Comparison of ENCODE assay signal across 19 cellular contexts in genomic region chr2:11766016-11766415, GRCh38. TPM values are rescaled to one million over a fixed set of nuclear protein-coding genes. Genes with fewer than 3 reads are reported as not detected.
A peak's percentile ranks its signal among the peaks of the same experiment; 100 is the strongest.
DNase-seq lines count a peak whose midpoint lies in the region; ATAC-seq and TF ChIP-seq lines count a peak whose summit lies in the region.
"Had no signal": no experiment of that assay in that cellular context is flagged by ENCODE, and none has a peak within 500 bp of the region (broad histone marks: within the 10 kb centered on the region; RNA-seq: fewer than 3 reads in every experiment).

No MANE protein-coding gene starts in this region.

- H3K27me3 Mint-ChIP-seq in activated naive CD4-positive, alpha-beta T cell treated with anti-CD3 and anti-CD28 coated beads, Interleukin-2, amount 50 U/mL, for 24 hours: no peaks in the 10 kb centered on the region
- H3K27me3 Mint-ChIP-seq in activated T-helper 1 cell treated with anti-CD3 and anti-CD28 coated beads, Interleukin-12 subunit alpha, Interleukin-12 subunit beta, Interleukin-2, Interleukin-4 antibody, amounts not matched to agents 30 ng/mL and 10 ng/mL and 1 ng/mL, durations not matched to agents 14 hours and 24 hours and 36 hours (ENCODE audit: insufficient read depth): no peaks in the 10 kb centered on the region
- H3K27me3 Mint-ChIP-seq: CD4-positive, alpha-beta T cell had no signal

- no peak overlapping the region for H2AK5ac ChIP-seq in neuronal stem cell (ENCODE audit: low read depth, low read length)

- H3K4me1 Mint-ChIP-seq in activated naive CD4-positive, alpha-beta T cell treated with anti-CD3 and anti-CD28 coated beads, Interleukin-2, amount 50 U/mL, for 24 hours: peaks cover 53% of the 10 kb centered on the region
- peaks cover 48% of the 10 kb centered on the region for H3K4me1 Mint-ChIP-seq in activated T-helper 1 cell treated with anti-CD3 and anti-CD28 coated beads, Interleukin-12 subunit alpha, Interleukin-12 subunit beta, Interleukin-2, Interleukin-4 antibody, amounts not matched to agents 30 ng/mL and 10 ng/mL and 1 ng/mL, durations not matched to agents 14 hours and 24 hours and 36 hours (ENCODE audit: low read depth)

- H3K79me1 ChIP-seq in neuronal stem cell (ENCODE audit: low read depth, low read length): peaks cover 6% of the 10 kb centered on the region

- intact Hi-C loops in activated T-helper 1 cell treated with anti-CD3 and anti-CD28 coated beads, Interleukin-12 subunit alpha, Interleukin-12 subunit beta, Interleukin-2, Interleukin-4 antibody, amounts not matched to agents 30 ng/mL and 10 ng/mL and 1 ng/mL, durations not matched to agents 14 hours and 24 hours and 36 hours (cut with micrococcal nuclease): no loop called here
- intact Hi-C loops in esophagus muscularis mucosa (cut with DNase I): no loop called here

- no peak for DNase-seq in activated naive CD4-positive, alpha-beta T cell (lab: John Stamatoyannopoulos, UW)
- DNase-seq in NT2/D1 (ENCODE audit: low read depth, low spot score) (no peak), neuronal stem cell (ENCODE audit: low spot score) (no peak), esophagus muscularis mucosa (ENCODE audit: extremely low spot score) (no peak)
- DNase-seq in activated T-helper 1 cell treated with anti-CD3 and anti-CD28 coated beads, Interleukin-12 subunit alpha, Interleukin-12 subunit beta, Interleukin-2, Interleukin-4 antibody, amounts not matched to agents 30 ng/mL and 10 ng/mL and 1 ng/mL, durations not matched to agents 14 hours and 24 hours and 36 hours (ENCODE audit: low spot score): no peak
- DNase-seq: Calu3; CD4-positive, alpha-beta T cell; GF-D8; GM23248; KG1; NCI-H1105 treated with DMSO at 0.1 percent for 48 hours; NCI-H1694; NCI-H2081 treated with DMSO at 0.1 percent for 48 hours; NCI-H446 treated with DMSO at 0.1 percent for 48 hours; NCI-H69 had no signal

- H2BK12ac ChIP-seq in neuronal stem cell (ENCODE audit: low read length): no peak overlapping the region

- ATAC-seq in GM18517 (IDR thresholded peaks at IDR 0.05; ENCODE audit: unreplicated experiment): no peak
- ATAC-seq: A549 had no signal

- no peak overlapping the region for H3K4me3 Mint-ChIP-seq in activated naive CD4-positive, alpha-beta T cell treated with anti-CD3 and anti-CD28 coated beads, Interleukin-2, amount 50 U/mL, for 24 hours
- H3K4me3 Mint-ChIP-seq in activated T-helper 1 cell treated with anti-CD3 and anti-CD28 coated beads, Interleukin-12 subunit alpha, Interleukin-12 subunit beta, Interleukin-2, Interleukin-4 antibody, amounts not matched to agents 30 ng/mL and 10 ng/mL and 1 ng/mL, durations not matched to agents 14 hours and 24 hours and 36 hours: no peak overlapping the region
- H3K4me3 Mint-ChIP-seq: CD4-positive, alpha-beta T cell had no signal

- H2AFZ ChIP-seq in neuronal stem cell (ENCODE audit: low read length): no peak overlapping the region
- H2AFZ ChIP-seq: GM23248 had no signal

- H3K36me3 ChIP-seq in NT2/D1 (ENCODE audit: insufficient read depth, insufficient read length, low read length): peaks cover 14% of the 10 kb centered on the region
- H3K36me3 ChIP-seq in neuronal stem cell (replicated peaks in 1 of 2; ENCODE audit: control insufficient read depth in 2 of 2, insufficient read depth in 2 of 2, low read length in 2 of 2): peaks cover 29 to 77% of the 10 kb centered on the region in 2 donors
- peaks cover 28 to 69% (median 54%) of the 10 kb centered on the region in 4 donors for H3K36me3 ChIP-seq in esophagus muscularis mucosa

- H3K27ac Mint-ChIP-seq in activated naive CD4-positive, alpha-beta T cell treated with anti-CD3 and anti-CD28 coated beads, Interleukin-2, amount 50 U/mL, for 24 hours: peak overlapping the region; percentile 51
- H3K27ac Mint-ChIP-seq in activated T-helper 1 cell treated with anti-CD3 and anti-CD28 coated beads, Interleukin-12 subunit alpha, Interleukin-12 subunit beta, Interleukin-2, Interleukin-4 antibody, amounts not matched to agents 30 ng/mL and 10 ng/mL and 1 ng/mL, durations not matched to agents 14 hours and 24 hours and 36 hours: peak overlapping the region; percentile 6
- H3K27ac Mint-ChIP-seq: CD4-positive, alpha-beta T cell had no signal

- H3K14ac ChIP-seq in neuronal stem cell (ENCODE audit: low read length): no peak overlapping the region

- H3K18ac ChIP-seq in neuronal stem cell (ENCODE audit: low read length): no peak overlapping the region

- H3K9ac ChIP-seq in NT2/D1 (ENCODE audit: insufficient read length, low read depth) (no peak overlapping the region), neuronal stem cell (ENCODE audit: low read depth, low read length, poor library complexity) (no peak overlapping the region)
- H3K9ac ChIP-seq: GM23248 had no signal

- H3K4me3 ChIP-seq in NT2/D1 (ENCODE audit: insufficient read length, low read depth): peak overlapping the region; percentile 6
- no peak overlapping the region for H3K4me3 ChIP-seq in neuronal stem cell (ENCODE audit: low read length in 2 of 2)
- no peak overlapping the region for H3K4me3 ChIP-seq in esophagus muscularis mucosa
- H3K4me3 ChIP-seq: A549, GM23248, HAP-1 had no signal

- H3K4me1 ChIP-seq in NT2/D1 (ENCODE audit: insufficient read depth, insufficient read length) (no peaks in the 10 kb centered on the region), neuronal stem cell (ENCODE audit: control insufficient read depth in 2 of 2, insufficient read depth in 1 of 2, low read depth in 1 of 2, low read length in 2 of 2) (peaks cover 0 to 2% of the 10 kb centered on the region in 2 donors), esophagus muscularis mucosa (peaks cover 10 to 21% (median 12%) of the 10 kb centered on the region in 4 donors)
- H3K4me1 ChIP-seq: HAP-1 had no signal

- peak overlapping the region; percentile 82 for H3K23ac ChIP-seq in neuronal stem cell (ENCODE audit: low read depth, low read length, poor library complexity)

- no peak overlapping the region for H3K27ac ChIP-seq in neuronal stem cell (replicated peaks; ENCODE audit: low read length)
- no peak overlapping the region for H3K27ac ChIP-seq in esophagus muscularis mucosa (replicated peaks in 1 of 4)
- H3K27ac ChIP-seq: A549, GM23248 had no signal

- TF ChIP-seq CTCF in esophagus muscularis mucosa (IDR thresholded peaks at IDR 0.05): no peak

- no peaks in the 10 kb centered on the region for H3K9me3 Mint-ChIP-seq in activated naive CD4-positive, alpha-beta T cell treated with anti-CD3 and anti-CD28 coated beads, Interleukin-2, amount 50 U/mL, for 24 hours
- H3K9me3 Mint-ChIP-seq in activated T-helper 1 cell treated with anti-CD3 and anti-CD28 coated beads, Interleukin-12 subunit alpha, Interleukin-12 subunit beta, Interleukin-2, Interleukin-4 antibody, amounts not matched to agents 30 ng/mL and 10 ng/mL and 1 ng/mL, durations not matched to agents 14 hours and 24 hours and 36 hours: no peaks in the 10 kb centered on the region
- H3K9me3 Mint-ChIP-seq: CD4-positive, alpha-beta T cell had no signal

- H4K8ac ChIP-seq in neuronal stem cell (ENCODE audit: low read depth, low read length): no peak overlapping the region

- no peak overlapping the region for H2BK120ac ChIP-seq in neuronal stem cell (ENCODE audit: low read depth, low read length)

- no peak overlapping the region for H3K4ac ChIP-seq in neuronal stem cell (ENCODE audit: low read length)

- TF ChIP-seq EP300 in esophagus muscularis mucosa (IDR thresholded peaks at IDR 0.05): no peak

- no peaks in the 10 kb centered on the region; the same call in 1 of the 2 replicates for H3K9me3 ChIP-seq in NT2/D1 (ENCODE audit: insufficient read depth, low read length)
- H3K9me3 ChIP-seq in neuronal stem cell (replicated peaks in 1 of 2; ENCODE audit: control insufficient read depth in 2 of 2, insufficient read depth in 1 of 2, low read depth in 1 of 2, low read length in 2 of 2): peaks cover 0 to 8% of the 10 kb centered on the region in 2 donors
- H3K9me3 ChIP-seq in esophagus muscularis mucosa: no peaks in the 10 kb centered on the region
- H3K9me3 ChIP-seq: A549, HAP-1 had no signal

- H3K27me3 ChIP-seq in NT2/D1 (ENCODE audit: insufficient read depth, insufficient read length): no peaks in the 10 kb centered on the region
- H3K27me3 ChIP-seq in neuronal stem cell (ENCODE audit: control insufficient read depth in 3 of 3, insufficient read depth in 3 of 3, low read depth in 1 of 3, low read length in 3 of 3): no peaks in the 10 kb centered on the region
- no peaks in the 10 kb centered on the region for H3K27me3 ChIP-seq in esophagus muscularis mucosa

- no peak overlapping the region for H2BK15ac ChIP-seq in neuronal stem cell (ENCODE audit: low read length)

- no peak overlapping the region for H3K4me2 ChIP-seq in neuronal stem cell (ENCODE audit: insufficient read depth, low read length, poor library complexity, severe bottlenecking)
- H3K4me2 ChIP-seq: A549 had no signal

- H3K36me3 Mint-ChIP-seq in activated naive CD4-positive, alpha-beta T cell treated with anti-CD3 and anti-CD28 coated beads, Interleukin-2, amount 50 U/mL, for 24 hours: peaks cover 26% of the 10 kb centered on the region
- peaks cover 49% of the 10 kb centered on the region for H3K36me3 Mint-ChIP-seq in activated T-helper 1 cell treated with anti-CD3 and anti-CD28 coated beads, Interleukin-12 subunit alpha, Interleukin-12 subunit beta, Interleukin-2, Interleukin-4 antibody, amounts not matched to agents 30 ng/mL and 10 ng/mL and 1 ng/mL, durations not matched to agents 14 hours and 24 hours and 36 hours (ENCODE audit: low read depth)

- H4K91ac ChIP-seq in neuronal stem cell (ENCODE audit: low read depth, low read length, poor library complexity): no peak overlapping the region

- no CpG with 5 or more reads among the region's 5 CpGs for WGBS in neuronal stem cell (ENCODE audit: extremely low coverage in 2 of 2, insufficient read length in 2 of 2, insufficient replicate concordance in 1 of 2), 2 donors
- 95% methylated on average over 5 of the region's 5 CpGs for WGBS in esophagus muscularis mucosa

- TF ChIP-seq POLR2A in esophagus muscularis mucosa (IDR thresholded peaks at IDR 0.05; ENCODE audit: low read depth): no peak

- H2BK5ac ChIP-seq in neuronal stem cell (ENCODE audit: low read length): no peak overlapping the region

RNA-seq across cellular contexts. Expression of gene LPIN1, which starts 19.6 kb away (rescaled TPM):
- total RNA-seq in activated T-helper 1 cell treated with anti-CD3 and anti-CD28 coated beads, Interleukin-12 subunit alpha, Interleukin-12 subunit beta, Interleukin-2, Interleukin-4 antibody, amounts not matched to agents 30 ng/mL and 10 ng/mL and 1 ng/mL, durations not matched to agents 14 hours and 24 hours and 36 hours: 46.0 and 49.5 TPM in 2 replicates
- polyA plus RNA-seq in neuronal stem cell (2013, experiment 1 of 2): 19.1 TPM
- polyA plus RNA-seq in neuronal stem cell (2013, experiment 2 of 2): 20.2 TPM
- 10 to 100 TPM; 55.2 to 77.0 (median 72.8) TPM for total RNA-seq in esophagus muscularis mucosa
